ENCODE assay signal across 8 cellular contexts in genomic region chr2:216632321-216632951, GRCh38. TPM values are rescaled to one million over a fixed set of nuclear protein-coding genes. Genes with fewer than 3 reads are reported as not detected.
A peak's percentile ranks its signal among the peaks of the same experiment; 100 is the strongest.
DNase-seq lines count a peak whose midpoint lies in the region; ATAC-seq lines count a peak whose summit lies in the region.

No MANE protein-coding gene starts in this region.

- intact Hi-C loops in activated CD4-positive, alpha-beta T cell treated with anti-CD3 and anti-CD28 coated beads, Interleukin-2, amount 10 ng/mL, durations not matched to agents 24 days and 14 days (cut with micrococcal nuclease), result no loop called here
- intact Hi-C loops in activated CD4-positive, alpha-beta memory T cell treated with anti-CD3 and anti-CD28 coated beads for 36 hours (cut with micrococcal nuclease), result no loop called here

- no peak for DNase-seq in activated CD4-positive, alpha-beta T cell treated with anti-CD3 and anti-CD28 coated beads, Interleukin-2, amount 10 ng/mL, durations not matched to agents 24 days and 14 days
- no peak for DNase-seq in activated CD4-positive, alpha-beta T cell treated with anti-CD3 and anti-CD28 coated beads, Interleukin-2, amount 50 U/mL, for 48 hours
- DNase-seq in activated CD4-positive, alpha-beta memory T cell treated with anti-CD3 and anti-CD28 coated beads for 36 hours, result no peak
- DNase-seq in substantia nigra (lab: John Stamatoyannopoulos, UW), result no peak
- no peak for DNase-seq in HuH-7 (ENCODE audit: low spot score)
- no peak for DNase-seq in SKM-1 (lab: John Stamatoyannopoulos, UW; ENCODE audit: unreplicated experiment)

- no peak overlapping the region for H3K27ac ChIP-seq in substantia nigra (ENCODE audit: low read depth, low read length, poor library complexity, severe bottlenecking)

- H3K9me3 Mint-ChIP-seq in activated CD4-positive, alpha-beta T cell treated with anti-CD3 and anti-CD28 coated beads, Interleukin-2, amount 10 ng/mL, durations not matched to agents 24 days and 14 days, result no peaks in the 10 kb centered on the region
- H3K9me3 Mint-ChIP-seq in activated CD4-positive, alpha-beta memory T cell treated with anti-CD3 and anti-CD28 coated beads for 36 hours, result no peaks in the 10 kb centered on the region
- no peaks in the 10 kb centered on the region for H3K9me3 Mint-ChIP-seq in stimulated activated memory B cell treated with anti-CD40 and anti-IgM and Interleukin-4, amounts not matched to agents 10 μg/mL and 1 μg/mL and 100 μg/mL, for 72 hours

- POLR2A ChIA-PET in activated CD4-positive, alpha-beta memory T cell treated with anti-CD3 and anti-CD28 coated beads for 36 hours (lab: Charles Lee), result no interaction called here

- H3K27ac Mint-ChIP-seq in activated CD4-positive, alpha-beta T cell treated with anti-CD3 and anti-CD28 coated beads, Interleukin-2, amount 10 ng/mL, durations not matched to agents 24 days and 14 days, result no peak overlapping the region
- H3K27ac Mint-ChIP-seq in activated CD4-positive, alpha-beta memory T cell treated with anti-CD3 and anti-CD28 coated beads for 36 hours, result no peak overlapping the region
- H3K27ac Mint-ChIP-seq in stimulated activated memory B cell treated with anti-CD40 and anti-IgM and Interleukin-4, amounts not matched to agents 10 μg/mL and 1 μg/mL and 100 μg/mL, for 72 hours, result no peak overlapping the region

- CTCF ChIA-PET in activated CD4-positive, alpha-beta memory T cell treated with anti-CD3 and anti-CD28 coated beads for 36 hours (lab: Charles Lee), result no interaction called here

- H3K4me3 ChIP-seq in iPS-18c (ENCODE audit: insufficient read depth, low read depth, low read length), result peak overlapping the region; percentile 67

- ATAC-seq in stimulated activated memory B cell treated with anti-CD40 and anti-IgM and Interleukin-4, amounts not matched to agents 10 μg/mL and 1 μg/mL and 100 μg/mL, for 72 hours, result no peak

- peak overlapping the region; percentile 89 for H3K4me3 Mint-ChIP-seq in activated CD4-positive, alpha-beta T cell treated with anti-CD3 and anti-CD28 coated beads, Interleukin-2, amount 10 ng/mL, durations not matched to agents 24 days and 14 days
- peak overlapping the region; percentile 60 for H3K4me3 Mint-ChIP-seq in activated CD4-positive, alpha-beta memory T cell treated with anti-CD3 and anti-CD28 coated beads for 36 hours
- H3K4me3 Mint-ChIP-seq in stimulated activated memory B cell treated with anti-CD40 and anti-IgM and Interleukin-4, amounts not matched to agents 10 μg/mL and 1 μg/mL and 100 μg/mL, for 72 hours, result peak overlapping the region; percentile 61

- peaks cover 14% of the 10 kb centered on the region for H3K36me3 Mint-ChIP-seq in activated CD4-positive, alpha-beta T cell treated with anti-CD3 and anti-CD28 coated beads, Interleukin-2, amount 10 ng/mL, durations not matched to agents 24 days and 14 days (ENCODE audit: low read depth)
- H3K36me3 Mint-ChIP-seq in activated CD4-positive, alpha-beta memory T cell treated with anti-CD3 and anti-CD28 coated beads for 36 hours, result no peaks in the 10 kb centered on the region
- no peaks in the 10 kb centered on the region for H3K36me3 Mint-ChIP-seq in stimulated activated memory B cell treated with anti-CD40 and anti-IgM and Interleukin-4, amounts not matched to agents 10 μg/mL and 1 μg/mL and 100 μg/mL, for 72 hours

- H3K9me3 ChIP-seq in iPS-18c (ENCODE audit: control insufficient read depth, insufficient read depth, low read length), result no peaks in the 10 kb centered on the region

- H3K27me3 Mint-ChIP-seq in activated CD4-positive, alpha-beta T cell treated with anti-CD3 and anti-CD28 coated beads, Interleukin-2, amount 10 ng/mL, durations not matched to agents 24 days and 14 days, result peaks cover 79% of the 10 kb centered on the region
- H3K27me3 Mint-ChIP-seq in activated CD4-positive, alpha-beta memory T cell treated with anti-CD3 and anti-CD28 coated beads for 36 hours, result peaks cover 62% of the 10 kb centered on the region
- H3K27me3 Mint-ChIP-seq in stimulated activated memory B cell treated with anti-CD40 and anti-IgM and Interleukin-4, amounts not matched to agents 10 μg/mL and 1 μg/mL and 100 μg/mL, for 72 hours, result peaks cover 86% of the 10 kb centered on the region

- peaks cover 28% of the 10 kb centered on the region for H3K4me1 Mint-ChIP-seq in activated CD4-positive, alpha-beta T cell treated with anti-CD3 and anti-CD28 coated beads, Interleukin-2, amount 10 ng/mL, durations not matched to agents 24 days and 14 days
- peaks cover 18% of the 10 kb centered on the region for H3K4me1 Mint-ChIP-seq in activated CD4-positive, alpha-beta memory T cell treated with anti-CD3 and anti-CD28 coated beads for 36 hours (ENCODE audit: low read depth)
- H3K4me1 Mint-ChIP-seq in stimulated activated memory B cell treated with anti-CD40 and anti-IgM and Interleukin-4, amounts not matched to agents 10 μg/mL and 1 μg/mL and 100 μg/mL, for 72 hours, result peaks cover 28% of the 10 kb centered on the region

RNA-seq across cellular contexts. Expression of gene IGFBP2, which starts 0.8 kb away (rescaled TPM):
- total RNA-seq in activated CD4-positive, alpha-beta T cell treated with anti-CD3 and anti-CD28 coated beads, Interleukin-2, amount 10 ng/mL, durations not matched to agents 24 days and 14 days, result 33.5 and 42.4 TPM in 2 replicates
- total RNA-seq in activated CD4-positive, alpha-beta memory T cell treated with anti-CD3 and anti-CD28 coated beads for 36 hours, result 1 to 10 TPM in 1 of 2 experiments, under 1 TPM in 1; 0.85 to 1.4 TPM

Comparison
In these comparisons a context has a peak if more than half of its experiments do, and no peak if none do; other contexts are left out.
1. RNA of gene IGFBP2, which starts 0.8 kb away (total RNA-seq): 33.5 to 42.4 TPM in activated CD4-positive, alpha-beta T cell treated with anti-CD3 and anti-CD28 coated beads, Interleukin-2, amount 10 ng/mL, durations not matched to agents 24 days and 14 days; 0.85 to 1.4 TPM in activated CD4-positive, alpha-beta memory T cell treated with anti-CD3 and anti-CD28 coated beads for 36 hours; every median in the first group is over 10 times any median in the second.
2. Peak in every context shown above with its lines, with median percentiles within 50 percentile points of each other: H3K4me3 Mint-ChIP-seq.